Comparison of ENCODE assay signal across 22 cellular contexts in genomic region chr22:23603266-23603665, GRCh38. TPM values are rescaled to one million over a fixed set of nuclear protein-coding genes. Genes with fewer than 3 reads are reported as not detected.
DNase-seq lines count a peak whose midpoint lies in the region; ATAC-seq, FAIRE-seq and TF ChIP-seq lines count a peak whose summit lies in the region.
"Had no signal": no experiment of that assay in that cellular context is flagged by ENCODE, and none has a peak within 500 bp of the region (broad histone marks: within the 10 kb centered on the region; RNA-seq: fewer than 3 reads in every experiment).

No MANE protein-coding gene starts in this region.

- no peaks in the 10 kb centered on the region for H3K36me3 Mint-ChIP-seq in progenitor cell of endocrine pancreas (ENCODE audit: insufficient read depth)
- H3K36me3 Mint-ChIP-seq in activated T-helper 17 cell treated with anti-CD3 and anti-CD28 coated beads, Interleukin-2, amount 50 U/mL, for 72 hours (ENCODE audit: low read depth) = no peaks in the 10 kb centered on the region
- H3K36me3 Mint-ChIP-seq: CD4-positive, CD25-positive, alpha-beta regulatory T cell; CD8-positive, alpha-beta T cell had no signal

- no peak for TF ChIP-seq CTCF in D721Med (IDR thresholded peaks at IDR 0.05; ENCODE audit: insufficient read depth, missing control alignments)
- TF ChIP-seq CTCF in progenitor cell of endocrine pancreas (IDR thresholded peaks at IDR 0.05; ENCODE audit: unreplicated experiment) = no peak

- no peaks in the 10 kb centered on the region for H3K27me3 ChIP-seq in H7 (ENCODE audit: control insufficient read depth, insufficient read depth, low read length)
- H3K27me3 ChIP-seq: BLaER1 had no signal

- no peak for FAIRE-seq in D721Med (lab: Jason Lieb, UNC)
- FAIRE-seq: G401.6, GM12892, GM19239, H1 had no signal

- no peak overlapping the region for H3K4me3 ChIP-seq in H7 (ENCODE audit: insufficient read depth, low read depth, low read length)
- H3K4me3 ChIP-seq: BLaER1, GM23248 had no signal

- no peak overlapping the region for H3K4me3 Mint-ChIP-seq in progenitor cell of endocrine pancreas (ENCODE audit: low read depth)
- no peak overlapping the region for H3K4me3 Mint-ChIP-seq in activated T-helper 17 cell treated with anti-CD3 and anti-CD28 coated beads, Interleukin-2, amount 50 U/mL, for 72 hours
- H3K4me3 Mint-ChIP-seq: B cell; CD4-positive, CD25-positive, alpha-beta regulatory T cell; CD8-positive, alpha-beta T cell; H9 had no signal

- no peak for ATAC-seq in activated T-helper 17 cell treated with anti-CD3 and anti-CD28 coated beads, Interleukin-2, amount 50 U/mL, for 72 hours (replicated peaks)
- ATAC-seq: CD8-positive, alpha-beta T cell; HCT116 had no signal

- no peaks in the 10 kb centered on the region for H3K36me3 ChIP-seq in H7 (replicated peaks; ENCODE audit: control insufficient read depth, insufficient read depth, low read length)
- H3K36me3 ChIP-seq: BLaER1 had no signal

- peaks cover 7% of the 10 kb centered on the region for H3K27me3 Mint-ChIP-seq in progenitor cell of endocrine pancreas
- no peaks in the 10 kb centered on the region for H3K27me3 Mint-ChIP-seq in activated T-helper 17 cell treated with anti-CD3 and anti-CD28 coated beads, Interleukin-2, amount 50 U/mL, for 72 hours
- H3K27me3 Mint-ChIP-seq: B cell had no signal

- DNase-seq in D721Med (ENCODE audit: insufficient read length, low spot score) (peak; percentile 79), H7 (peak; percentile 41), progenitor cell of endocrine pancreas (ENCODE audit: low spot score, unreplicated experiment) (no peak), hippocampal formation (lab: John Stamatoyannopoulos, UW) (no peak), DMS153 treated with DMSO at 0.1 percent for 48 hours (lab: John Stamatoyannopoulos, UW; ENCODE audit: unreplicated experiment) (no peak)
- DNase-seq: Caco-2; CD4-positive, CD25-positive, alpha-beta regulatory T cell; CD8-positive, alpha-beta T cell; DMS 273 treated with DMSO at 0.1 percent for 48 hours; DND-41; GM23248; H9 had no signal

- H3K27ac Mint-ChIP-seq in progenitor cell of endocrine pancreas = peak overlapping the region; percentile 67
- no peak overlapping the region for H3K27ac Mint-ChIP-seq in activated T-helper 17 cell treated with anti-CD3 and anti-CD28 coated beads, Interleukin-2, amount 50 U/mL, for 72 hours
- H3K27ac Mint-ChIP-seq: B cell; CD4-positive, CD25-positive, alpha-beta regulatory T cell; CD8-positive, alpha-beta T cell; H9 had no signal

- no peaks in the 10 kb centered on the region for H3K9me3 Mint-ChIP-seq in progenitor cell of endocrine pancreas (ENCODE audit: low read depth)
- H3K9me3 Mint-ChIP-seq in activated T-helper 17 cell treated with anti-CD3 and anti-CD28 coated beads, Interleukin-2, amount 50 U/mL, for 72 hours = no peaks in the 10 kb centered on the region
- H3K9me3 Mint-ChIP-seq: CD4-positive, CD25-positive, alpha-beta regulatory T cell; CD8-positive, alpha-beta T cell; H9 had no signal

- peaks cover 4% of the 10 kb centered on the region for H3K4me1 Mint-ChIP-seq in progenitor cell of endocrine pancreas (ENCODE audit: low read depth)
- H3K4me1 Mint-ChIP-seq in activated T-helper 17 cell treated with anti-CD3 and anti-CD28 coated beads, Interleukin-2, amount 50 U/mL, for 72 hours = no peaks in the 10 kb centered on the region
- H3K4me1 Mint-ChIP-seq: B cell; CD4-positive, CD25-positive, alpha-beta regulatory T cell; H9 had no signal

RNA-seq across cellular contexts. Expression of gene IGLL1, which starts 23.2 kb away (rescaled TPM):
- total RNA-seq in H7 (2014; rRNA removed; shearing (Covaris generic)) = not detected in 2 replicates
- not detected in 2 replicates for total RNA-seq in progenitor cell of endocrine pancreas
- not detected for total RNA-seq in activated T-helper 17 cell treated with anti-CD3 and anti-CD28 coated beads, Interleukin-2, amount 50 U/mL, for 72 hours
- total RNA-seq: A172; A673; B cell; Caco-2; CD4-positive, CD25-positive, alpha-beta regulatory T cell; CD8-positive, alpha-beta T cell; GM23248; H1; H9 had no signal

RNA-seq across cellular contexts. Expression of gene DRICH1, which starts 28.9 kb away (rescaled TPM):
- total RNA-seq in H7 (2014; rRNA removed; shearing (Covaris generic)) = not detected in 2 replicates
- total RNA-seq in progenitor cell of endocrine pancreas = 8.6 and 11.1 TPM in 2 replicates
- total RNA-seq in activated T-helper 17 cell treated with anti-CD3 and anti-CD28 coated beads, Interleukin-2, amount 50 U/mL, for 72 hours = under 1 TPM in 1 of 2 donors, not detected in 1; 0.40 TPM
- total RNA-seq: A172; CD4-positive, CD25-positive, alpha-beta regulatory T cell; GM23248; H9 had no signal

Comparison
In these comparisons a context has a peak if more than half of its experiments do, and no peak if none do; other contexts are left out.
1. DNase-seq: peak in D721Med (single experiment) and H7 (single experiment); none in progenitor cell of endocrine pancreas (single experiment), hippocampal formation (0 of 2) and DMS153 treated with DMSO at 0.1 percent for 48 hours (single experiment).